32 cellular contexts compared by ENCODE assay signal in the genomic region with DNA sequence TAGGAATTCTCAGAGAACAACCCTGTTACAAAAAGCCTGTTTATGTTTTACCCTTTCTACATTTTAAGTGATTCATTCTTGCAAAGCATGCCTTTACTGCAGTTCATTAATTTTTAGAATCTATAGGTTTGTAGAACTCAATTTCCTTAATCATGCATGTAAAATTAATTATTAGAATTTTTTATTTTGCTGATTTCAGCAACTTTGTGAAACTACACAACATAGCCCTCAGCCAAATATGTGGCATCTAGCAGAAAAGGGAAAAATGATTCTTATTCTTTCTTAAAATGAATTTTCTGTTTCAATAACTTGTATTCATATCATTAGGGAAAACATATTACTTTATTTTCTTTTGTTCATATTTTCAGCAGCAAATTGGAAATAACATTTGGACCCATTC.
"Had no signal": no experiment of that assay in that cellular context is flagged by ENCODE, and none has a peak within 500 bp of the region (broad histone marks: within the 10 kb centered on the region; RNA-seq: fewer than 3 reads in every experiment).

No MANE protein-coding gene starts in this region.

- DNase-seq: activated effector memory CD4-positive, alpha-beta T cell treated with anti-CD3 and anti-CD28 coated beads, Interleukin-2, amount 50 U/mL, for 16 hours; activated effector memory CD4-positive, alpha-beta T cell treated with Interleukin-2 at 50 U/mL for 16 hours; activated gamma-delta T cell; activated gamma-delta T cell treated with Interleukin-2 at 50 U/mL for 16 hours; activated naive CD4-positive, alpha-beta T cell; activated naive CD4-positive, alpha-beta T cell treated with anti-CD3 and anti-CD28 coated beads for 36 hours; activated naive CD4-positive, alpha-beta T cell treated with anti-CD3 and anti-CD28 coated beads, Interleukin-2, amount 10 ng/mL, durations not matched to agents 7 days and 5 days; activated naive CD4-positive, alpha-beta T cell treated with anti-CD3 and anti-CD28 coated beads, Interleukin-2, amount 50 U/mL, for 16 hours; activated naive CD4-positive, alpha-beta T cell treated with Interleukin-2 at 50 U/mL for 16 hours; activated naive CD8-positive, alpha-beta T cell treated with anti-CD3 and anti-CD28 coated beads for 36 hours; activated naive CD8-positive, alpha-beta T cell treated with anti-CD3 and anti-CD28 coated beads, Interleukin-2, amount 10 ng/mL, durations not matched to agents 7 days and 5 days; activated naive CD8-positive, alpha-beta T cell treated with anti-CD3 and anti-CD28 coated beads, Interleukin-2, amount 50 U/mL, for 24 hours; activated T-cell treated with anti-CD3 and anti-CD28 coated beads, Interleukin-2, amount 50 U/mL, for 24 hours; activated T-cell treated with anti-CD3 and anti-CD28 coated beads, Interleukin-2, amount 50 U/mL, for 4 hours; activated T-cell treated with anti-CD3 and anti-CD28 coated beads, Interleukin-2, amount 50 U/mL, for 48 hours; activated T-cell treated with anti-CD3 and anti-CD28 coated beads, Interleukin-2, amount 50 U/mL, for 72 hours; adrenal gland; amniotic stem cell; amygdala; anterior cingulate cortex; aorta; body of pancreas; brain microvascular endothelial cell; central memory CD4-positive, alpha-beta T cell; cerebellar nuclear complex had no signal

- FAIRE-seq: astrocyte, bronchial epithelial cell had no signal

- H3K27ac ChIP-seq: adrenal gland, ascending aorta, body of pancreas, brain microvascular endothelial cell, breast epithelium, cardiac muscle cell had no signal

- H3K9me3 ChIP-seq: adrenal gland, ascending aorta, body of pancreas, breast epithelium had no signal

- ATAC-seq: activated naive CD4-positive, alpha-beta T cell treated with anti-CD3 and anti-CD28 coated beads, Interleukin-2, amount 50 U/mL, for 72 hours; activated naive CD8-positive, alpha-beta T cell treated with anti-CD3 and anti-CD28 coated beads, Interleukin-2, amount 50 U/mL, for 24 hours; activated T-cell treated with anti-CD3 and anti-CD28 coated beads, Interleukin-2, amount 50 U/mL, for 4 hours; activated T-cell treated with anti-CD3 and anti-CD28 coated beads, Interleukin-2, amount 50 U/mL, for 72 hours; activated T-helper 17 cell treated with anti-CD3 and anti-CD28 coated beads, Interleukin-2, amount 50 U/mL, for 72 hours; body of pancreas had no signal

- H3K27me3 ChIP-seq: adrenal gland, ascending aorta, body of pancreas, brain microvascular endothelial cell, breast epithelium, cardiac muscle cell had no signal

- H3K36me3 ChIP-seq: adrenal gland, ascending aorta, brain microvascular endothelial cell, breast epithelium, cardiac muscle cell had no signal

- H3K4me3 ChIP-seq: adrenal gland, ascending aorta, body of pancreas, breast epithelium, cardiac muscle cell had no signal

- H3K4me1 ChIP-seq: adrenal gland, ascending aorta, body of pancreas, breast epithelium had no signal
